1 cellular context compared by ENCODE assay signal in genomic region chr20:18566892-18567738, GRCh38.
TF ChIP-seq lines count a peak whose summit lies in the region.

A gene with protein sequence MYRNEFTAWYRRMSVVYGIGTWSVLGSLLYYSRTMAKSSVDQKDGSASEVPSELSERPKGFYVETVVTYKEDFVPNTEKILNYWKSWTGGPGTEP (plus strand): TSS chr20:18567432. CDS start chr20:18567479, 47 bp downstream.

TF ChIP-seq in HepG2, 621 proteins besides CTCF, POLR2A, EP300 and RAD21 (continued from another document and continues in another):
- TF ChIP-seq CBX1 (IDR thresholded peaks at IDR 0.05; ENCODE audit: low read depth): peak; percentile 97
- TF ChIP-seq ZSCAN29 (CRISPR knock-in tag; conservative IDR thresholded peaks at IDR 0.05): peak; percentile 81; the same call in 1 of the 2 replicates
- peak; percentile 79 for TF ChIP-seq YY1 (IDR thresholded peaks at IDR 0.05; ENCODE audit: insufficient read depth, insufficient replicate concordance, low read depth, low read length)
- peak; percentile 97 for TF ChIP-seq HOXA3 (CRISPR knock-in tag; IDR thresholded peaks at IDR 0.05)
- TF ChIP-seq, protein P1, sequence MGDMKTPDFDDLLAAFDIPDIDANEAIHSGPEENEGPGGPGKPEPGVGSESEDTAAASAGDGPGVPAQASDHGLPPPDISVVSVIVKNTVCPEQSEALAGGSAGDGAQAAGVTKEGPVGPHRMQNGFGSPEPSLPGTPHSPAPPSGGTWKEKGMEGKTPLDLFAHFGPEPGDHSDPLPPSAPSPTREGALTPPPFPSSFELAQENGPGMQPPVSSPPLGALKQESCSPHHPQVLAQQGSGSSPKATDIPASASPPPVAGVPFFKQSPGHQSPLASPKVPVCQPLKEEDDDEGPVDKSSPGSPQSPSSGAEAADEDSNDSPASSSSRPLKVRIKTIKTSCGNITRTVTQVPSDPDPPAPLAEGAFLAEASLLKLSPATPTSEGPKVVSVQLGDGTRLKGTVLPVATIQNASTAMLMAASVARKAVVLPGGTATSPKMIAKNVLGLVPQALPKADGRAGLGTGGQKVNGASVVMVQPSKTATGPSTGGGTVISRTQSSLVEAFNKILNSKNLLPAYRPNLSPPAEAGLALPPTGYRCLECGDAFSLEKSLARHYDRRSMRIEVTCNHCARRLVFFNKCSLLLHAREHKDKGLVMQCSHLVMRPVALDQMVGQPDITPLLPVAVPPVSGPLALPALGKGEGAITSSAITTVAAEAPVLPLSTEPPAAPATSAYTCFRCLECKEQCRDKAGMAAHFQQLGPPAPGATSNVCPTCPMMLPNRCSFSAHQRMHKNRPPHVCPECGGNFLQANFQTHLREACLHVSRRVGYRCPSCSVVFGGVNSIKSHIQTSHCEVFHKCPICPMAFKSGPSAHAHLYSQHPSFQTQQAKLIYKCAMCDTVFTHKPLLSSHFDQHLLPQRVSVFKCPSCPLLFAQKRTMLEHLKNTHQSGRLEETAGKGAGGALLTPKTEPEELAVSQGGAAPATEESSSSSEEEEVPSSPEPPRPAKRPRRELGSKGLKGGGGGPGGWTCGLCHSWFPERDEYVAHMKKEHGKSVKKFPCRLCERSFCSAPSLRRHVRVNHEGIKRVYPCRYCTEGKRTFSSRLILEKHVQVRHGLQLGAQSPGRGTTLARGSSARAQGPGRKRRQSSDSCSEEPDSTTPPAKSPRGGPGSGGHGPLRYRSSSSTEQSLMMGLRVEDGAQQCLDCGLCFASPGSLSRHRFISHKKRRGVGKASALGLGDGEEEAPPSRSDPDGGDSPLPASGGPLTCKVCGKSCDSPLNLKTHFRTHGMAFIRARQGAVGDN (CRISPR knock-in tag; IDR thresholded peaks at IDR 0.05): peak; percentile 99
- TF ChIP-seq, protein P2, sequence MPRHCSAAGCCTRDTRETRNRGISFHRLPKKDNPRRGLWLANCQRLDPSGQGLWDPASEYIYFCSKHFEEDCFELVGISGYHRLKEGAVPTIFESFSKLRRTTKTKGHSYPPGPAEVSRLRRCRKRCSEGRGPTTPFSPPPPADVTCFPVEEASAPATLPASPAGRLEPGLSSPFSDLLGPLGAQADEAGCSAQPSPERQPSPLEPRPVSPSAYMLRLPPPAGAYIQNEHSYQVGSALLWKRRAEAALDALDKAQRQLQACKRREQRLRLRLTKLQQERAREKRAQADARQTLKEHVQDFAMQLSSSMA (CRISPR knock-in tag; IDR thresholded peaks at IDR 0.05): peak; percentile 97
- TF ChIP-seq ZNF616 (CRISPR knock-in tag; IDR thresholded peaks at IDR 0.05; ENCODE audit: low read depth): peak; percentile 72; the same call in 1 of the 2 replicates
- TF ChIP-seq RORA (CRISPR knock-in tag; IDR thresholded peaks at IDR 0.05): no peak
- TF ChIP-seq ZNF619 (CRISPR knock-in tag; IDR thresholded peaks at IDR 0.05): peak; percentile 89
- TF ChIP-seq ZNF773 (CRISPR knock-in tag; IDR thresholded peaks at IDR 0.05; ENCODE audit: borderline replicate concordance): peak; percentile 78; the same call in 1 of the 2 replicates
- TF ChIP-seq, protein P3, sequence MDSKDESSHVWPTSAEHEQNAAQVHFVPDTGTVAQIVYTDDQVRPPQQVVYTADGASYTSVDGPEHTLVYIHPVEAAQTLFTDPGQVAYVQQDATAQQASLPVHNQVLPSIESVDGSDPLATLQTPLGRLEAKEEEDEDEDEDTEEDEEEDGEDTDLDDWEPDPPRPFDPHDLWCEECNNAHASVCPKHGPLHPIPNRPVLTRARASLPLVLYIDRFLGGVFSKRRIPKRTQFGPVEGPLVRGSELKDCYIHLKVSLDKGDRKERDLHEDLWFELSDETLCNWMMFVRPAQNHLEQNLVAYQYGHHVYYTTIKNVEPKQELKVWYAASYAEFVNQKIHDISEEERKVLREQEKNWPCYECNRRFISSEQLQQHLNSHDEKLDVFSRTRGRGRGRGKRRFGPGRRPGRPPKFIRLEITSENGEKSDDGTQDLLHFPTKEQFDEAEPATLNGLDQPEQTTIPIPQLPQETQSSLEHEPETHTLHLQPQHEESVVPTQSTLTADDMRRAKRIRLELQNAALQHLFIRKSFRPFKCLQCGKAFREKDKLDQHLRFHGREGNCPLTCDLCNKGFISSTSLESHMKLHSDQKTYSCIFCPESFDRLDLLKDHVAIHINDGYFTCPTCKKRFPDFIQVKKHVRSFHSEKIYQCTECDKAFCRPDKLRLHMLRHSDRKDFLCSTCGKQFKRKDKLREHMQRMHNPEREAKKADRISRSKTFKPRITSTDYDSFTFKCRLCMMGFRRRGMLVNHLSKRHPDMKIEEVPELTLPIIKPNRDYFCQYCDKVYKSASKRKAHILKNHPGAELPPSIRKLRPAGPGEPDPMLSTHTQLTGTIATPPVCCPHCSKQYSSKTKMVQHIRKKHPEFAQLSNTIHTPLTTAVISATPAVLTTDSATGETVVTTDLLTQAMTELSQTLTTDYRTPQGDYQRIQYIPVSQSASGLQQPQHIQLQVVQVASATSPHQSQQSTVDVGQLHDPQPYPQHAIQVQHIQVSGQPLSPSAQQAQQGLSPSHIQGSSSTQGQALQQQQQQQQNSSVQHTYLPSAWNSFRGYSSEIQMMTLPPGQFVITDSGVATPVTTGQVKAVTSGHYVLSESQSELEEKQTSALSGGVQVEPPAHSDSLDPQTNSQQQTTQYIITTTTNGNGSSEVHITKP (CRISPR knock-in tag; IDR thresholded peaks at IDR 0.05; ENCODE audit: low read depth): peak; percentile 63
- no peak for TF ChIP-seq ZMYM2 (CRISPR knock-in tag; IDR thresholded peaks at IDR 0.05)
- no peak for TF ChIP-seq TERF1 (CRISPR knock-in tag; IDR thresholded peaks at IDR 0.05)
- TF ChIP-seq FOXK1 (CRISPR knock-in tag; IDR thresholded peaks at IDR 0.05; ENCODE audit: borderline replicate concordance, low read depth): peak; percentile 89; the same call in 1 of the 2 replicates
- peak; percentile 84; the same call in 1 of the 2 replicates for TF ChIP-seq ZNF768 (CRISPR knock-in tag; IDR thresholded peaks at IDR 0.05)
- TF ChIP-seq FOXP4 (CRISPR knock-in tag; IDR thresholded peaks at IDR 0.05): peak; percentile 82
- TF ChIP-seq ARID3A (IDR thresholded peaks at IDR 0.05; ENCODE audit: low read depth, low read length): peak; percentile 40; the same call in 1 of the 2 replicates
- TF ChIP-seq ZNF382 (CRISPR knock-in tag; IDR thresholded peaks at IDR 0.05; ENCODE audit: borderline replicate concordance): no peak
- TF ChIP-seq ZNF570 (CRISPR knock-in tag; IDR thresholded peaks at IDR 0.05; ENCODE audit: borderline replicate concordance): no peak
- TF ChIP-seq, protein P4, sequence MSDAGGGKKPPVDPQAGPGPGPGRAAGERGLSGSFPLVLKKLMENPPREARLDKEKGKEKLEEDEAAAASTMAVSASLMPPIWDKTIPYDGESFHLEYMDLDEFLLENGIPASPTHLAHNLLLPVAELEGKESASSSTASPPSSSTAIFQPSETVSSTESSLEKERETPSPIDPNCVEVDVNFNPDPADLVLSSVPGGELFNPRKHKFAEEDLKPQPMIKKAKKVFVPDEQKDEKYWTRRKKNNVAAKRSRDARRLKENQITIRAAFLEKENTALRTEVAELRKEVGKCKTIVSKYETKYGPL (CRISPR knock-in tag; IDR thresholded peaks at IDR 0.05): no peak; the same call in 1 of the 2 replicates
- TF ChIP-seq ZNF7 (CRISPR knock-in tag; IDR thresholded peaks at IDR 0.05): no peak
- peak; percentile 68 for TF ChIP-seq BCL6 (CRISPR knock-in tag; IDR thresholded peaks at IDR 0.05)
- TF ChIP-seq ZNF318 (CRISPR knock-in tag; IDR thresholded peaks at IDR 0.05): no peak
- TF ChIP-seq GMEB1 (CRISPR knock-in tag; IDR thresholded peaks at IDR 0.05; ENCODE audit: borderline replicate concordance): peak; percentile 94
- no peak for TF ChIP-seq ZFAT (CRISPR knock-in tag; conservative IDR thresholded peaks at IDR 0.05)
- peak; percentile 73; the same call in 1 of the 2 replicates for TF ChIP-seq ZFYVE20 (CRISPR knock-in tag; IDR thresholded peaks at IDR 0.05; ENCODE audit: borderline replicate concordance, low read depth)
- TF ChIP-seq ZNF484 (CRISPR knock-in tag; IDR thresholded peaks at IDR 0.05; ENCODE audit: borderline replicate concordance, low read depth): no peak
